ENCODE assay signal across 15 cellular contexts in genomic region chr4:1047976-1048780, GRCh38. TPM values are rescaled to one million over a fixed set of nuclear protein-coding genes. Genes with fewer than 3 reads are reported as not detected.
DNase-seq lines count a peak whose midpoint lies in the region; ATAC-seq and TF ChIP-seq lines count a peak whose summit lies in the region.
"Had no signal": no experiment of that assay in that cellular context is flagged by ENCODE, and none has a peak within 500 bp of the region (broad histone marks: within the 10 kb centered on the region; RNA-seq: fewer than 3 reads in every experiment).

No MANE protein-coding gene starts in this region.

- H3K27me3 ChIP-seq in heart right ventricle (peaks cover 0 to 75% (median 59%) of the 10 kb centered on the region in 7 donors), duodenal mucosa (ENCODE audit: control insufficient read depth in 1 of 2, insufficient read depth in 2 of 2, low read length in 2 of 2) (peaks cover 38 to 54% of the 10 kb centered on the region in 2 donors)

- TF ChIP-seq CTCF in heart right ventricle (IDR thresholded peaks at IDR 0.05) = no peak

- H3K27me3 Mint-ChIP-seq in natural killer cell treated with Interleukin-12 subunit alpha and Interleukin-12 subunit beta and Interleukin-15 and Interleukin-18, amount 100 ng/mL, for 72 hours = peaks cover 12 to 30% of the 10 kb centered on the region in 2 donors

- no peak overlapping the region for H3K27ac Mint-ChIP-seq in natural killer cell treated with Interleukin-12 subunit alpha and Interleukin-12 subunit beta and Interleukin-15 and Interleukin-18, amount 100 ng/mL, for 72 hours

- no peaks in the 10 kb centered on the region for H3K36me3 ChIP-seq in heart right ventricle
- H3K36me3 ChIP-seq in duodenal mucosa (ENCODE audit: control insufficient read depth in 1 of 2, insufficient read depth in 2 of 2, low read length in 2 of 2) = no peaks in the 10 kb centered on the region
- H3K36me3 ChIP-seq: tibial artery had no signal

- H3K9me3 ChIP-seq in heart right ventricle (no peaks in the 10 kb centered on the region), duodenal mucosa (ENCODE audit: control insufficient read depth in 1 of 2, low read length in 2 of 2) (no peaks in the 10 kb centered on the region)
- H3K9me3 ChIP-seq: tibial artery had no signal

- no peaks in the 10 kb centered on the region for H3K9me3 Mint-ChIP-seq in natural killer cell treated with Interleukin-12 subunit alpha and Interleukin-12 subunit beta and Interleukin-15 and Interleukin-18, amount 100 ng/mL, for 72 hours

- WGBS in heart right ventricle, 2 donors = 76 to 78% methylated on average over 33 to 34 of the region's 34 CpGs

- H3K36me3 Mint-ChIP-seq in natural killer cell treated with Interleukin-12 subunit alpha and Interleukin-12 subunit beta and Interleukin-15 and Interleukin-18, amount 100 ng/mL, for 72 hours = no peaks in the 10 kb centered on the region

- H3K9ac ChIP-seq in duodenal mucosa (ENCODE audit: low read depth in 1 of 2, low read length in 2 of 2) = peak overlapping the region in 1 of 2 donors; percentile 33

- peaks cover 2 to 10% of the 10 kb centered on the region in 2 donors for H3K4me1 Mint-ChIP-seq in natural killer cell treated with Interleukin-12 subunit alpha and Interleukin-12 subunit beta and Interleukin-15 and Interleukin-18, amount 100 ng/mL, for 72 hours (ENCODE audit: low read depth in 2 of 2)

- intact Hi-C loops in cardiac septum (cut with DNase I) = no loop called here
- intact Hi-C loops in heart right ventricle (cut with DNase I) = no loop called here

- peak overlapping the region in 1 of 10 donors; percentile 56 for H3K27ac ChIP-seq in heart right ventricle
- H3K27ac ChIP-seq in duodenal mucosa (ENCODE audit: low read depth, low read length) = no peak overlapping the region
- H3K27ac ChIP-seq: SK-N-MC, VCaP had no signal

- no peak overlapping the region for H3K4me3 Mint-ChIP-seq in natural killer cell treated with Interleukin-12 subunit alpha and Interleukin-12 subunit beta and Interleukin-15 and Interleukin-18, amount 100 ng/mL, for 72 hours

- H3K4me3 ChIP-seq in heart right ventricle (peak overlapping the region in 2 of 10 donors; percentile 23 to 27), duodenal mucosa (ENCODE audit: low read depth in 1 of 2, low read length in 2 of 2) (peak overlapping the region; percentile 46 to 52)
- H3K4me3 ChIP-seq: SK-N-MC had no signal

- ATAC-seq in heart right ventricle (no peak), HG03135 (IDR thresholded peaks at IDR 0.05; ENCODE audit: unreplicated experiment) (no peak), left lobe of liver (no peak)
- no peak for ATAC-seq in natural killer cell treated with Interleukin-12 subunit alpha and Interleukin-12 subunit beta and Interleukin-15 and Interleukin-18, amount 100 ng/mL, for 72 hours

- H3K4me1 ChIP-seq in heart right ventricle = peaks cover 2 to 29% (median 21%) of the 10 kb centered on the region in 9 donors
- peaks cover 14 to 17% of the 10 kb centered on the region in 2 donors for H3K4me1 ChIP-seq in duodenal mucosa (ENCODE audit: control insufficient read depth in 1 of 2, insufficient read depth in 2 of 2, low read length in 2 of 2)

- DNase-seq in cardiac septum (ENCODE audit: low spot score) (peak; percentile 41), heart right ventricle (no peak), RPMI8226 (no peak), left lobe of liver (ENCODE audit: low spot score) (no peak)
- DNase-seq in natural killer cell treated with Interleukin-12 subunit alpha and Interleukin-12 subunit beta and Interleukin-15 and Interleukin-18, amount 100 ng/mL, for 72 hours (ENCODE audit: low spot score) = peak; percentile 42
- no peak for DNase-seq in effector CD4-positive, alpha-beta T cell
- DNase-seq: amniotic stem cell; foreskin fibroblast; NK-92 treated with Interleukin-12 subunit alpha and Interleukin-12 subunit beta, amount 100 ng/mL, for 24 hours had no signal

RNA-seq across cellular contexts. Expression of gene FGFRL1, which starts 36.8 kb away (rescaled TPM):
- total RNA-seq in cardiac septum (28.1 TPM), heart right ventricle (10 to 100 TPM; 22.0 to 36.6 (median 28.1) TPM), left lobe of liver (64.8 TPM)
- polyA plus RNA-seq in heart right ventricle = 10 to 100 TPM; 17.1 to 24.3 TPM
- 10 to 100 TPM; 15.2 to 16.6 TPM for total RNA-seq in natural killer cell treated with Interleukin-12 subunit alpha and Interleukin-12 subunit beta and Interleukin-15 and Interleukin-18, amount 100 ng/mL, for 72 hours

RNA-seq across cellular contexts. Expression of gene SLC26A1, which starts 55.0 kb away (rescaled TPM):
- total RNA-seq in cardiac septum (0.22 TPM), heart right ventricle (under 1 TPM in 2 of 10 donors, not detected in 8; 0.28 to 0.38 TPM), left lobe of liver (40.6 TPM)
- polyA plus RNA-seq in heart right ventricle = under 1 TPM; 0.06 to 0.66 TPM
- under 1 TPM in 1 of 2 donors, not detected in 1; 0.88 TPM for total RNA-seq in natural killer cell treated with Interleukin-12 subunit alpha and Interleukin-12 subunit beta and Interleukin-15 and Interleukin-18, amount 100 ng/mL, for 72 hours
- polyA plus RNA-seq: keratinocyte had no signal

Comparison
In these comparisons a context has a peak if more than half of its experiments do, and no peak if none do; other contexts are left out.
1. DNase-seq: peak in cardiac septum (single experiment) and natural killer cell treated with Interleukin-12 subunit alpha and Interleukin-12 subunit beta and Interleukin-15 and Interleukin-18, amount 100 ng/mL, for 72 hours (single experiment); none in heart right ventricle (0 of 2), effector CD4-positive, alpha-beta T cell (single experiment), RPMI8226 (single experiment) and left lobe of liver (single experiment).
2. RNA of gene SLC26A1, which starts 55.0 kb away (total RNA-seq): 40.6 TPM in left lobe of liver (single experiment); 0.88 TPM in natural killer cell treated with Interleukin-12 subunit alpha and Interleukin-12 subunit beta and Interleukin-15 and Interleukin-18, amount 100 ng/mL, for 72 hours, 0.22 TPM in cardiac septum (single experiment) and 0.28 to 0.38 TPM in heart right ventricle; every median in the first group is over 10 times any median in the second.